Comparison of ENCODE assay signal across 11 cellular contexts in genomic region chrX:24294619-24295018, GRCh38. TPM values are rescaled to one million over a fixed set of nuclear protein-coding genes. Genes with fewer than 3 reads are reported as not detected.
DNase-seq lines count a peak whose midpoint lies in the region; ATAC-seq and TF ChIP-seq lines count a peak whose summit lies in the region.
"Had no signal": no experiment of that assay in that cellular context is flagged by ENCODE, and none has a peak within 500 bp of the region (broad histone marks: within the 10 kb centered on the region; RNA-seq: fewer than 3 reads in every experiment).

No MANE protein-coding gene starts in this region.

- intact Hi-C loops in transverse colon (cut with DNase I; ENCODE audit: low total_unique reads), result no loop called here

- no peaks in the 10 kb centered on the region for H3K9me3 ChIP-seq in SK-N-SH
- no peaks in the 10 kb centered on the region for H3K9me3 ChIP-seq in transverse colon
- H3K9me3 ChIP-seq: thyroid gland had no signal

- H3K9ac ChIP-seq in SK-N-SH, result no peak overlapping the region

- H3K9me2 ChIP-seq in SK-N-SH, result no peaks in the 10 kb centered on the region

- POLR2A ChIA-PET in SK-N-SH (lab: Yijun Ruan, JAX), result no interaction called here

- peak; percentile 2 for DNase-seq in stimulated activated CD4-positive, alpha-beta T cell treated with anti-CD3 and anti-CD28 coated beads, Interleukin-12 subunit alpha, Interleukin-12 subunit beta, amount 100 ng/mL, for 4 hours
- DNase-seq in stimulated activated CD4-positive, alpha-beta T cell treated with anti-CD3 and anti-CD28 coated beads, Interleukin-4, amount 100 ng/mL, for 4 hours, result no peak
- DNase-seq in SK-N-SH (peak; percentile 31), fibroblast of pulmonary artery (ENCODE audit: low read depth) (peak; percentile 41), transverse colon (peak; percentile 11)
- DNase-seq: effector memory CD4-positive, alpha-beta T cell; T-helper 17 cell; thyroid gland had no signal

- TF ChIP-seq CTCF in SK-N-SH (IDR thresholded peaks at IDR 0.05) (peak; percentile 56), fibroblast of pulmonary artery (IDR thresholded peaks at IDR 0.05; ENCODE audit: low read length, missing control alignments) (peak; percentile 40), transverse colon (IDR thresholded peaks at IDR 0.05) (no peak)

- H3K27me3 ChIP-seq in SK-N-SH (ENCODE audit: insufficient read depth) (no peaks in the 10 kb centered on the region; the same call in 1 of the 2 replicates), transverse colon (no peaks in the 10 kb centered on the region)
- H3K27me3 ChIP-seq: thyroid gland had no signal

- no peaks in the 10 kb centered on the region; a peak in 1 of 4 replicates for H3K4me1 ChIP-seq in SK-N-SH (ENCODE audit: control insufficient read depth in 1 of 2, insufficient read depth in 2 of 2, low read depth in 1 of 2, low read length in 1 of 2)
- peaks cover 0 to 7% (median 0%) of the 10 kb centered on the region in 4 donors for H3K4me1 ChIP-seq in transverse colon
- H3K4me1 ChIP-seq: thyroid gland had no signal

- TF ChIP-seq RAD21 in SK-N-SH (IDR thresholded peaks at IDR 0.05; ENCODE audit: low read length), result peak; percentile 63

- no peak overlapping the region for H3K4me2 ChIP-seq in SK-N-SH

- no peak for TF ChIP-seq POLR2A in transverse colon (IDR thresholded peaks at IDR 0.05)

- H3K27ac ChIP-seq in SK-N-SH (ENCODE audit: low read depth in 2 of 2, low read length in 1 of 2), result no peak overlapping the region
- H3K27ac ChIP-seq in transverse colon, result peak overlapping the region in 1 of 4 donors; percentile 14
- H3K27ac ChIP-seq: thyroid gland had no signal

- in situ Hi-C loops in transverse colon (cut with MboI; ENCODE audit: low pct_ligation_motif_present in 1 of 4, low pct_unique_long_range_greater_than_20kb in 1 of 4, low sequenced_read_pairs in 3 of 4), result no loop called here

- H3K79me2 ChIP-seq in SK-N-SH (ENCODE audit: insufficient read depth), result no peaks in the 10 kb centered on the region

- no peaks in the 10 kb centered on the region for H4K20me1 ChIP-seq in SK-N-SH (ENCODE audit: insufficient read depth)

- CTCF ChIA-PET in SK-N-SH (lab: Yijun Ruan, JAX), result interaction anchor here (0.6 to 3.7 kb wide), 9 partner anchors 10 to 203 kb away, joined by 3 to 27 read pairs (median 6); no protein-coding TSS in a partner anchor

- H3K4me3 ChIP-seq in SK-N-SH (ENCODE audit: low read depth in 2 of 2, low read length in 1 of 2) (no peak overlapping the region), fibroblast of pulmonary artery (replicated peaks; ENCODE audit: low read depth, low read length) (no peak overlapping the region), transverse colon (no peak overlapping the region)
- H3K4me3 ChIP-seq: thyroid gland had no signal

- ATAC-seq in HG02840 (IDR thresholded peaks at IDR 0.05; ENCODE audit: low FRiP score, unreplicated experiment) (no peak), GM18519 (IDR thresholded peaks at IDR 0.05; ENCODE audit: low FRiP score, unreplicated experiment) (no peak), HG03565 (IDR thresholded peaks at IDR 0.05; ENCODE audit: unreplicated experiment) (no peak)
- ATAC-seq: T-helper 17 cell had no signal

- H3F3A ChIP-seq in SK-N-SH (replicated peaks; ENCODE audit: insufficient read depth), result no peaks in the 10 kb centered on the region

- H2AFZ ChIP-seq in SK-N-SH (ENCODE audit: low read depth), result peak overlapping the region; percentile 43; the same call in 1 of the 2 replicates

- no peaks in the 10 kb centered on the region for H3K36me3 ChIP-seq in SK-N-SH (replicated peaks in 1 of 2; ENCODE audit: control insufficient read depth in 1 of 2, insufficient read depth in 2 of 2, low read length in 1 of 2)
- no peaks in the 10 kb centered on the region for H3K36me3 ChIP-seq in transverse colon
- H3K36me3 ChIP-seq: thyroid gland had no signal

- TF ChIP-seq EP300 in SK-N-SH (IDR thresholded peaks at IDR 0.05; ENCODE audit: borderline replicate concordance in 1 of 2, low read depth in 1 of 2, low read length in 1 of 2) (no peak), transverse colon (IDR thresholded peaks at IDR 0.05; ENCODE audit: low read depth) (no peak)

- 36% methylated on average over 13 of the region's 13 CpGs for WGBS in SK-N-SH (ENCODE audit: low lambda C conversion rate)
- 59% methylated on average over 13 of the region's 13 CpGs; no CpG with 5 or more reads in 1 of the 2 donors for WGBS in transverse colon (ENCODE audit: low coverage in 1 of 2), 2 donors

TF ChIP-seq in SK-N-SH, 30 proteins besides CTCF, POLR2A, EP300 and RAD21:
- TF ChIP-seq USF1 (IDR thresholded peaks at IDR 0.05; ENCODE audit: borderline replicate concordance, low read depth) (no peak), SMC3 (IDR thresholded peaks at IDR 0.05; ENCODE audit: low read depth, low read length) (peak; percentile 23; the same call in 1 of the 2 replicates)

RNA-seq across cellular contexts. Expression of gene SUPT20HL2, which starts 19.2 kb away (rescaled TPM):
- polyA plus RNA-seq in SK-N-SH (2012; rRNA removed), result not detected in 2 replicates
- polyA plus RNA-seq in SK-N-SH (2012; cell fraction: cytosol; rRNA removed), result not detected in 2 replicates
- polyA plus RNA-seq in SK-N-SH (2012; cell fraction: nucleus; rRNA removed), result not detected in 2 replicates
- not detected for total RNA-seq in transverse colon
- total RNA-seq: T-helper 17 cell, thyroid gland had no signal

Comparison
In these comparisons a context has a peak if more than half of its experiments do, and no peak if none do; other contexts are left out.
1. DNase-seq: peak in stimulated activated CD4-positive, alpha-beta T cell treated with anti-CD3 and anti-CD28 coated beads, Interleukin-12 subunit alpha, Interleukin-12 subunit beta, amount 100 ng/mL, for 4 hours (single experiment), SK-N-SH (single experiment), fibroblast of pulmonary artery (single experiment) and transverse colon (single experiment); none in stimulated activated CD4-positive, alpha-beta T cell treated with anti-CD3 and anti-CD28 coated beads, Interleukin-4, amount 100 ng/mL, for 4 hours (0 of 2).
2. CTCF ChIP-seq: peak in SK-N-SH (single experiment) and fibroblast of pulmonary artery (single experiment); none in transverse colon (0 of 5).